ENCODE assay signal across 1 cellular context in the genomic region with DNA sequence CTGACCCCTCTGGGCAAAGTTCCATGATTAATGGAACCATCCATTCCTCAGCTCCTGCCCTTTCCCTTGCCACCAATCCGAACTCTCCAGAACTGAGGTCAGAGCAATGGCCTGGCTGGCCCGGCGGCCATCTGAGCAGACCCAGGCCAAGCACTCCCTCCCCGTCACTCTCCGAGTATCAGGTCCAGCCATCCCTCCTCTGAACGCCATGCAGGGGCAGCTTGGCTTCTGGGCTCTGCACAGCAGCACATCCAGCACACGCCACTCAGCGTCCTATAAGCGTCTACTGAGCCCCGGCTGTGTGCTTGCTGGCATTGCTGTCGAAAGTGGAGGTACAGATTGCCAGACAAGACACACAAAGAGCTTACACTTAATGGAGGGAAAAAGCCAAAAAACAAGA.
TF ChIP-seq lines count a peak whose summit lies in the region.

No MANE protein-coding gene starts in this region.

TF ChIP-seq in HepG2, 621 proteins besides CTCF, POLR2A, EP300 and RAD21:
- TF ChIP-seq ZNF20 (CRISPR knock-in tag; IDR thresholded peaks at IDR 0.05) (no peak), NFE2L1 (CRISPR knock-in tag; IDR thresholded peaks at IDR 0.05; ENCODE audit: borderline replicate concordance) (no peak), DR1 (CRISPR knock-in tag; IDR thresholded peaks at IDR 0.05) (no peak), HOXD1 (CRISPR knock-in tag; IDR thresholded peaks at IDR 0.05) (no peak)
- TF ChIP-seq, protein P1, sequence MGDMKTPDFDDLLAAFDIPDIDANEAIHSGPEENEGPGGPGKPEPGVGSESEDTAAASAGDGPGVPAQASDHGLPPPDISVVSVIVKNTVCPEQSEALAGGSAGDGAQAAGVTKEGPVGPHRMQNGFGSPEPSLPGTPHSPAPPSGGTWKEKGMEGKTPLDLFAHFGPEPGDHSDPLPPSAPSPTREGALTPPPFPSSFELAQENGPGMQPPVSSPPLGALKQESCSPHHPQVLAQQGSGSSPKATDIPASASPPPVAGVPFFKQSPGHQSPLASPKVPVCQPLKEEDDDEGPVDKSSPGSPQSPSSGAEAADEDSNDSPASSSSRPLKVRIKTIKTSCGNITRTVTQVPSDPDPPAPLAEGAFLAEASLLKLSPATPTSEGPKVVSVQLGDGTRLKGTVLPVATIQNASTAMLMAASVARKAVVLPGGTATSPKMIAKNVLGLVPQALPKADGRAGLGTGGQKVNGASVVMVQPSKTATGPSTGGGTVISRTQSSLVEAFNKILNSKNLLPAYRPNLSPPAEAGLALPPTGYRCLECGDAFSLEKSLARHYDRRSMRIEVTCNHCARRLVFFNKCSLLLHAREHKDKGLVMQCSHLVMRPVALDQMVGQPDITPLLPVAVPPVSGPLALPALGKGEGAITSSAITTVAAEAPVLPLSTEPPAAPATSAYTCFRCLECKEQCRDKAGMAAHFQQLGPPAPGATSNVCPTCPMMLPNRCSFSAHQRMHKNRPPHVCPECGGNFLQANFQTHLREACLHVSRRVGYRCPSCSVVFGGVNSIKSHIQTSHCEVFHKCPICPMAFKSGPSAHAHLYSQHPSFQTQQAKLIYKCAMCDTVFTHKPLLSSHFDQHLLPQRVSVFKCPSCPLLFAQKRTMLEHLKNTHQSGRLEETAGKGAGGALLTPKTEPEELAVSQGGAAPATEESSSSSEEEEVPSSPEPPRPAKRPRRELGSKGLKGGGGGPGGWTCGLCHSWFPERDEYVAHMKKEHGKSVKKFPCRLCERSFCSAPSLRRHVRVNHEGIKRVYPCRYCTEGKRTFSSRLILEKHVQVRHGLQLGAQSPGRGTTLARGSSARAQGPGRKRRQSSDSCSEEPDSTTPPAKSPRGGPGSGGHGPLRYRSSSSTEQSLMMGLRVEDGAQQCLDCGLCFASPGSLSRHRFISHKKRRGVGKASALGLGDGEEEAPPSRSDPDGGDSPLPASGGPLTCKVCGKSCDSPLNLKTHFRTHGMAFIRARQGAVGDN (CRISPR knock-in tag; IDR thresholded peaks at IDR 0.05) = peak; percentile 57; the same call in 1 of the 2 replicates
